Comparison of ENCODE assay signal across 9 cellular contexts in genomic region chr6:31659649-31660223, GRCh38. TPM values are rescaled to one million over a fixed set of nuclear protein-coding genes. Genes with fewer than 3 reads are reported as not detected.
DNase-seq lines count a peak whose midpoint lies in the region; ATAC-seq, FAIRE-seq and TF ChIP-seq lines count a peak whose summit lies in the region.
"Had no signal": no experiment of that assay in that cellular context is flagged by ENCODE, and none has a peak within 500 bp of the region (broad histone marks: within the 10 kb centered on the region; RNA-seq: fewer than 3 reads in every experiment).

No MANE protein-coding gene starts in this region.

- H3K9me3 Mint-ChIP-seq in type B pancreatic cell: no peaks in the 10 kb centered on the region

- no peak for ATAC-seq in HG02970 (IDR thresholded peaks at IDR 0.05; ENCODE audit: low FRiP score, unreplicated experiment)

- WGBS in lower leg skin, 2 donors: 20 to 60% methylated on average over 2 to 9 of the region's 10 CpGs

- H3K36me3 Mint-ChIP-seq in type B pancreatic cell: peaks cover 27% of the 10 kb centered on the region

- H3K27me3 ChIP-seq in bronchial epithelial cell (ENCODE audit: control insufficient read depth, insufficient read depth, low read length): no peaks in the 10 kb centered on the region

- no peak for FAIRE-seq in bronchial epithelial cell (lab: Jason Lieb, UNC)
- FAIRE-seq: TTC549 had no signal

- no peaks in the 10 kb centered on the region for H3K27me3 Mint-ChIP-seq in type B pancreatic cell

- H3K4me1 Mint-ChIP-seq in type B pancreatic cell (ENCODE audit: unreplicated experiment): peaks cover 54% of the 10 kb centered on the region

- H3K27ac Mint-ChIP-seq in type B pancreatic cell: peak overlapping the region; percentile 90

- peaks cover 6% of the 10 kb centered on the region for H3K36me3 ChIP-seq in bronchial epithelial cell (ENCODE audit: control insufficient read depth, insufficient read depth, low read length)

- H3K4me3 ChIP-seq in bronchial epithelial cell (ENCODE audit: low read depth, low read length): peak overlapping the region; percentile 76
- peak overlapping the region; percentile 77 for H3K4me3 ChIP-seq in lower leg skin (ENCODE audit: low read depth, poor library complexity, severe bottlenecking)

- no peak for TF ChIP-seq CTCF in bronchial epithelial cell (IDR thresholded peaks at IDR 0.05; ENCODE audit: insufficient read depth, low read length, severe bottlenecking)
- TF ChIP-seq CTCF in lower leg skin (IDR thresholded peaks at IDR 0.05): no peak
- no peak for TF ChIP-seq CTCF in type B pancreatic cell (conservative IDR thresholded peaks at IDR 0.05)

- intact Hi-C loops in lower leg skin (cut with DNase I; ENCODE audit: low total_unique reads): no loop called here

- peak overlapping the region; percentile 93 for H3K4me3 Mint-ChIP-seq in type B pancreatic cell

- peak; percentile 42 for DNase-seq in Daoy (ENCODE audit: low read depth)
- peak; percentile 7 for DNase-seq in MV-4-11 (lab: John Stamatoyannopoulos, UW)
- peak; percentile 56 for DNase-seq in bronchial epithelial cell (ENCODE audit: low read depth)
- DNase-seq in lower leg skin (ENCODE audit: low spot score in 2 of 2): no peak
- no peak for DNase-seq in type B pancreatic cell (ENCODE audit: extremely low spot score, unreplicated experiment)
- no peak for DNase-seq in dedifferentiated amniotic fluid mesenchymal stem cell (ENCODE audit: extremely low spot score)
- DNase-seq in NCI-H1417 treated with DMSO at 0.1 percent for 48 hours (lab: John Stamatoyannopoulos, UW): no peak

- no peak for TF ChIP-seq POLR2A in lower leg skin (IDR thresholded peaks at IDR 0.05)

RNA-seq across cellular contexts. Expression of gene C6orf47, which starts 0.8 kb away (rescaled TPM):
- total RNA-seq in Daoy (2014; rRNA removed; shearing (Covaris generic)): 15.9 and 18.0 TPM in 2 replicates
- total RNA-seq in bronchial epithelial cell (28.4 and 30.5 TPM in 2 replicates), lower leg skin (10 to 100 TPM; 35.8 to 39.9 (median 37.2) TPM), type B pancreatic cell (ENCODE audit: low replicate concordance) (22.3 and 28.1 TPM in 2 replicates)

RNA-seq across cellular contexts. Expression of gene APOM, which starts 4.0 kb away (rescaled TPM):
- 0.18 and 1.4 TPM in 2 replicates for total RNA-seq in Daoy (2014; rRNA removed; shearing (Covaris generic))
- total RNA-seq in bronchial epithelial cell (0.26 and 0.53 TPM in 2 replicates), lower leg skin (1 to 10 TPM; 1.7 to 7.2 (median 2.5) TPM), type B pancreatic cell (ENCODE audit: low replicate concordance) (11.2 and 20.9 TPM in 2 replicates)

RNA-seq across cellular contexts. Expression of gene GPANK1, which starts 5.1 kb away (rescaled TPM):
- 32.9 and 40.2 TPM in 2 replicates for total RNA-seq in Daoy (2014; rRNA removed; shearing (Covaris generic))
- total RNA-seq in bronchial epithelial cell: 10.0 and 10.2 TPM in 2 replicates
- total RNA-seq in lower leg skin: 10 to 100 TPM; 22.3 to 32.5 (median 24.3) TPM
- 17.6 and 20.2 TPM in 2 replicates for total RNA-seq in type B pancreatic cell (ENCODE audit: low replicate concordance)

RNA-seq across cellular contexts. Expression of gene CSNK2B, which starts 6.1 kb away (rescaled TPM):
- total RNA-seq in Daoy (2014; rRNA removed; shearing (Covaris generic)): 328 and 376 TPM in 2 replicates
- total RNA-seq in bronchial epithelial cell: 61.1 and 72.7 TPM in 2 replicates
- total RNA-seq in lower leg skin: 100 to 1,000 TPM; 328 to 447 (median 416) TPM
- total RNA-seq in type B pancreatic cell (ENCODE audit: low replicate concordance): 142 and 175 TPM in 2 replicates

RNA-seq across cellular contexts. Expression of gene BAG6, which starts 7.3 kb away (rescaled TPM):
- total RNA-seq in Daoy (2014; rRNA removed; shearing (Covaris generic)): 256 and 287 TPM in 2 replicates
- total RNA-seq in bronchial epithelial cell: 71.1 and 84.1 TPM in 2 replicates
- total RNA-seq in lower leg skin: 100 to 1,000 TPM; 255 to 338 (median 287) TPM
- 334 and 378 TPM in 2 replicates for total RNA-seq in type B pancreatic cell (ENCODE audit: low replicate concordance)

Comparison
In these comparisons a context has a peak if more than half of its experiments do, and no peak if none do; other contexts are left out.
1. DNase-seq: peak in Daoy (single experiment), MV-4-11 (single experiment) and bronchial epithelial cell (single experiment); none in lower leg skin (0 of 2), type B pancreatic cell (single experiment), dedifferentiated amniotic fluid mesenchymal stem cell (single experiment) and NCI-H1417 treated with DMSO at 0.1 percent for 48 hours (single experiment).